8 cellular contexts compared by ENCODE assay signal in genomic region chr16:46688101-46688656, GRCh38. TPM values are rescaled to one million over a fixed set of nuclear protein-coding genes. Genes with fewer than 3 reads are reported as not detected.
DNase-seq lines count a peak whose midpoint lies in the region; ATAC-seq and TF ChIP-seq lines count a peak whose summit lies in the region.

No MANE protein-coding gene starts in this region.

- ATAC-seq in GM21526 (IDR thresholded peaks at IDR 0.05; ENCODE audit: low FRiP score, unreplicated experiment) = no peak
- no peak for ATAC-seq in activated CD4-positive, CD25-positive, alpha-beta regulatory T cell treated with anti-CD3 and anti-CD28 coated beads, Interleukin-2, amount 50 U/mL, for 24 hours
- ATAC-seq in GM18505 (IDR thresholded peaks at IDR 0.05; ENCODE audit: unreplicated experiment) = no peak

- peak overlapping the region; percentile 76 for H3K27ac ChIP-seq in cingulate gyrus (ENCODE audit: low read depth, low read length)
- H3K27ac ChIP-seq in mesenchymal stem cell (ENCODE audit: low read length, poor library complexity, severe bottlenecking) = peak overlapping the region; percentile 44

- CTCF ChIA-PET in AG04449 (lab: Yijun Ruan, JAX) = no interaction called here

- peak overlapping the region in 1 of 2 experiments; percentile 82 for H3K14ac ChIP-seq in mesenchymal stem cell (ENCODE audit: low read length in 2 of 2)

- H3K23ac ChIP-seq in mesenchymal stem cell (ENCODE audit: low read length in 2 of 2) = no peak overlapping the region

- no peaks in the 10 kb centered on the region for H3K9me3 ChIP-seq in mesenchymal stem cell (ENCODE audit: control insufficient read depth, low read length)

- H4K8ac ChIP-seq in mesenchymal stem cell (ENCODE audit: low read length) = no peak overlapping the region

- no peak for DNase-seq in AG04449 (ENCODE audit: low read depth, low spot score)
- DNase-seq in Jurkat, Clone E6-1 (ENCODE audit: low read depth, low spot score) = no peak
- DNase-seq in mesenchymal stem cell = no peak
- no peak for DNase-seq in D341Med (ENCODE audit: low spot score)

- peak overlapping the region; percentile 54 for H3K4me2 ChIP-seq in mesenchymal stem cell (ENCODE audit: low read length, poor library complexity, severe bottlenecking)

- peak overlapping the region; percentile 43 for H2AFZ ChIP-seq in mesenchymal stem cell (ENCODE audit: low read depth, low read length)

- H3K79me1 ChIP-seq in mesenchymal stem cell (replicated peaks; ENCODE audit: low read length, poor library complexity, severe bottlenecking) = no peaks in the 10 kb centered on the region

- H2BK120ac ChIP-seq in mesenchymal stem cell (ENCODE audit: low read depth, low read length) = no peak overlapping the region

- no peak overlapping the region for H2BK5ac ChIP-seq in mesenchymal stem cell (ENCODE audit: low read depth, low read length, poor library complexity, severe bottlenecking)

- no peak for TF ChIP-seq POLR2A in GM18505 (IDR thresholded peaks at IDR 0.05; ENCODE audit: borderline replicate concordance, extremely low read depth, insufficient read depth, insufficient read length)

- H3K4me3 ChIP-seq in AG04449 (ENCODE audit: low read depth, low read length) = peak overlapping the region; percentile 89
- peak overlapping the region; percentile 91 for H3K4me3 ChIP-seq in Jurkat, Clone E6-1 (ENCODE audit: low read length)
- peak overlapping the region; percentile 84 to 85 for H3K4me3 ChIP-seq in mesenchymal stem cell (ENCODE audit: insufficient read depth in 1 of 2, low read depth in 1 of 2, low read length in 2 of 2)

- peak overlapping the region in 1 of 2 experiments; percentile 91 for H3K4ac ChIP-seq in mesenchymal stem cell (ENCODE audit: low read depth in 1 of 2, low read length in 2 of 2)

- H3K4me1 ChIP-seq in mesenchymal stem cell (ENCODE audit: control insufficient read depth, insufficient read depth, low read depth, low read length) = peaks cover 7% of the 10 kb centered on the region

- H4K91ac ChIP-seq in mesenchymal stem cell (ENCODE audit: low read length) = peak overlapping the region; percentile 61

- TF ChIP-seq CTCF in AG04449 (IDR thresholded peaks at IDR 0.05; ENCODE audit: insufficient read depth, low read length, missing control alignments) = no peak

- H2BK12ac ChIP-seq in mesenchymal stem cell (ENCODE audit: low read length in 2 of 2) = no peak overlapping the region

- H3K27me3 ChIP-seq in mesenchymal stem cell (ENCODE audit: control insufficient read depth in 1 of 2, insufficient read depth in 1 of 2, low read length in 2 of 2) = no peaks in the 10 kb centered on the region

- peaks cover 0 to 2% of the 10 kb centered on the region in 2 experiments for H3K36me3 ChIP-seq in mesenchymal stem cell (ENCODE audit: control insufficient read depth in 1 of 2, insufficient read depth in 2 of 2, low read depth in 1 of 2, low read length in 2 of 2)

- H2AK5ac ChIP-seq in mesenchymal stem cell (ENCODE audit: low read length, severe bottlenecking) = no peak overlapping the region

- POLR2A ChIA-PET in AG04449 (lab: Yijun Ruan, JAX) = no interaction called here

- H2BK15ac ChIP-seq in mesenchymal stem cell (ENCODE audit: low read depth, poor library complexity, severe bottlenecking) = no peak overlapping the region

- WGBS in mesenchymal stem cell = 4% methylated on average over 14 of the region's 15 CpGs

- H3K9ac ChIP-seq in mesenchymal stem cell (ENCODE audit: low read length) = peak overlapping the region; percentile 98

- peak overlapping the region in 1 of 2 experiments; percentile 91 for H3K18ac ChIP-seq in mesenchymal stem cell (ENCODE audit: low read depth in 1 of 2, low read length in 2 of 2)

RNA-seq across cellular contexts. Expression of gene VPS35, which starts 0.8 kb away (rescaled TPM):
- 83.3 TPM for polyA plus RNA-seq in Jurkat, Clone E6-1 (2012; ENCODE audit: insufficient read depth, insufficient read length)
- polyA plus RNA-seq in mesenchymal stem cell (2013, experiment 1 of 2) = 70.9 TPM
- polyA plus RNA-seq in mesenchymal stem cell (2013, experiment 2 of 2) = 73.2 TPM

RNA-seq across cellular contexts. Expression of gene ORC6, which starts 1.3 kb away (rescaled TPM):
- 83.8 TPM for polyA plus RNA-seq in Jurkat, Clone E6-1 (2012; ENCODE audit: insufficient read depth, insufficient read length)
- 7.2 TPM for polyA plus RNA-seq in mesenchymal stem cell (2013, experiment 1 of 2)
- 8.0 TPM for polyA plus RNA-seq in mesenchymal stem cell (2013, experiment 2 of 2)

RNA-seq across cellular contexts. Expression of gene MYLK3, which starts 60.0 kb away (rescaled TPM):
- polyA plus RNA-seq in Jurkat, Clone E6-1 (2012; ENCODE audit: insufficient read depth, insufficient read length) = not detected
- 0.08 TPM for polyA plus RNA-seq in mesenchymal stem cell (2013, experiment 1 of 2)
- 0.08 TPM for polyA plus RNA-seq in mesenchymal stem cell (2013, experiment 2 of 2)
